ENCODE assay signal across 38 cellular contexts in genomic region chr16:55630774-55631173, GRCh38. TPM values are rescaled to one million over a fixed set of nuclear protein-coding genes. Genes with fewer than 3 reads are reported as not detected.
"Had no signal": no experiment of that assay in that cellular context is flagged by ENCODE, and none has a peak within 500 bp of the region (broad histone marks: within the 10 kb centered on the region; RNA-seq: fewer than 3 reads in every experiment).

No MANE protein-coding gene starts in this region.

- H3K4me3 ChIP-seq: MG63 had no signal

- DNase-seq: Karpas-422, Kasumi-1, MG63, MM.1S, MV-4-11, NCI-H1048, NCI-H1092, NCI-H1092 treated with DMSO at 0.1 percent for 48 hours, NCI-H1105, NCI-H1105 treated with DMSO at 0.1 percent for 48 hours, NCI-H1417, NCI-H1417 treated with DMSO at 0.1 percent for 48 hours, NCI-H1436, NCI-H1436 treated with DMSO at 0.1 percent for 48 hours, NCI-H146, NCI-H1694, NCI-H1694 treated with DMSO at 0.1 percent for 48 hours, NCI-H187, NCI-H187 treated with DMSO at 0.1 percent for 48 hours, NCI-H1930, NCI-H2029, NCI-H2029 treated with DMSO at 0.1 percent for 48 hours, NCI-H2081, NCI-H2081 treated with DMSO at 0.1 percent for 48 hours, NCI-H2107, NCI-H2171, NCI-H2171 treated with DMSO at 0.1 percent for 48 hours, NCI-H2227 treated with DMSO at 0.1 percent for 48 hours, NCI-H226, NCI-H345, NCI-H446, NCI-H446 treated with DMSO at 0.1 percent for 48 hours, NCI-H510A, NCI-H510A treated with DMSO at 0.1 percent for 48 hours had no signal

- H3K36me3 ChIP-seq: MG63 had no signal

RNA-seq across cellular contexts. Expression of gene SLC6A2, which starts 25.0 kb away (rescaled TPM):
- total RNA-seq: LHCN-M2, M059J, MCF 10A, NCI-H460 had no signal
